ENCODE assay signal across 11 cellular contexts in the genomic region with DNA sequence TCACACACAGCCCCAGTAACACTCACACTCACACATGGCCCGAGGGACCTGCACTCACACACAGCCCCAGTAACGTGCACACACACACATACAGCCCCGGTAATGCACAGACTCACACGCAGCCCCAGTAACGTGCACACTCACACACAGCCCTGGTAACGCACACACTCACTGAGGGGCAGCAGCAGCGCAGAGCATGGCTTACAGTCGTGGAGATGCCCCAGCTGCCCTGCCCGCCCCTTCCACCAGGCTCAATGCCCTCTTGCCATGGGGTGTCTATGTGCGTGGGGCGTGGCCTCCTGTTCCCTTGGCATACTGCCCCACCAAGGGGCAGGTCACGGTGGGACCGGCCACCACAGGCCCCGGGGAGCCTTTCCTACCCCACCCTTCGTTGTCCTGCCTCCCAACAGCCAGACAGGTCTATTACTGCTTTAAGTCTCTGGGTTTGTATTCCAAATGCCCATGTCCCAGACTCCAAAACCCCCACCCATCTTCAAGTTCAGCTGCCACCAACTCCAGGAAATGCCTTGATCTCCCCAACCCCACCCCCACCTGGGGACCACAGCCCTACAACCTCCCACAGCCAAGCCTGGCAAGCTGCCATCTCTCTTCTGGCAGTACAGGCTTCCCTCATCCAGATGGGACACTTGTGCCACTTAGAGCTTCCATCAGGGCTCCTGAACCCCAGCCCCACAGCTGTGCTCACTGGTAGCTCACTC.
DNase-seq lines count a peak whose midpoint lies in the region; ATAC-seq and TF ChIP-seq lines count a peak whose summit lies in the region.
"Had no signal": no experiment of that assay in that cellular context is flagged by ENCODE, and none has a peak within 500 bp of the region (broad histone marks: within the 10 kb centered on the region; RNA-seq: fewer than 3 reads in every experiment).

No MANE protein-coding gene starts in this region.

- H3K27ac Mint-ChIP-seq in central memory CD8-positive, alpha-beta T cell (ENCODE audit: low read depth): peak overlapping the region; percentile 94
- H3K27ac Mint-ChIP-seq in nephron: peak overlapping the region; percentile 81 to 89 (median 85)

- peaks cover 83% of the 10 kb centered on the region for H3K4me1 Mint-ChIP-seq in central memory CD8-positive, alpha-beta T cell
- H3K4me1 Mint-ChIP-seq in nephron: peaks cover 60% of the 10 kb centered on the region

- TF ChIP-seq CTCF in nephron (IDR thresholded peaks at IDR 0.05; ENCODE audit: unreplicated experiment in 3 of 3): no peak

- peaks cover 25% of the 10 kb centered on the region for H3K36me3 Mint-ChIP-seq in central memory CD8-positive, alpha-beta T cell (ENCODE audit: insufficient read depth)
- H3K36me3 Mint-ChIP-seq in nephron (ENCODE audit: low read depth): peaks cover 23% of the 10 kb centered on the region

- peak overlapping the region; percentile 79 for H3K4me3 Mint-ChIP-seq in central memory CD8-positive, alpha-beta T cell
- H3K4me3 Mint-ChIP-seq in nephron: peak overlapping the region; percentile 88 to 93 (median 93)

- H3K27me3 Mint-ChIP-seq in central memory CD8-positive, alpha-beta T cell: no peaks in the 10 kb centered on the region
- peaks cover 24% of the 10 kb centered on the region for H3K27me3 Mint-ChIP-seq in nephron (ENCODE audit: low read depth)

- no peak for ATAC-seq in central memory CD8-positive, alpha-beta T cell (replicated peaks; ENCODE audit: extremely low read depth, poor library complexity, severe bottlenecking)
- no peak for ATAC-seq in HG03521 (IDR thresholded peaks at IDR 0.05; ENCODE audit: unreplicated experiment)
- ATAC-seq: pancreas had no signal

- no peaks in the 10 kb centered on the region for H3K9me3 Mint-ChIP-seq in central memory CD8-positive, alpha-beta T cell
- H3K9me3 Mint-ChIP-seq in nephron: no peaks in the 10 kb centered on the region

- DNase-seq in COLO668 (lab: John Stamatoyannopoulos, UW; ENCODE audit: unreplicated experiment) (peak; percentile 35), NCI-H510A treated with DMSO at 0.1 percent for 48 hours (lab: John Stamatoyannopoulos, UW) (peak; percentile 15), NCI-H146 treated with DMSO at 0.1 percent for 48 hours (lab: John Stamatoyannopoulos, UW; ENCODE audit: unreplicated experiment) (no peak)
- no peak for DNase-seq in central memory CD8-positive, alpha-beta T cell (ENCODE audit: low spot score in 2 of 2)
- no peak for DNase-seq in activated CD4-positive, CD25-positive, alpha-beta regulatory T cell (lab: John Stamatoyannopoulos, UW)
- no peak for DNase-seq in activated CD4-positive, CD25-positive, alpha-beta regulatory T cell treated with anti-CD3 and anti-CD28 coated beads, Interleukin-2, amount 50 U/mL, for 72 hours
- DNase-seq: caudate nucleus, NCI-H146 had no signal

Comparison
In these comparisons a context has a peak if more than half of its experiments do, and no peak if none do; other contexts are left out.
1. DNase-seq: peak in COLO668 (single experiment) and NCI-H510A treated with DMSO at 0.1 percent for 48 hours (single experiment); none in central memory CD8-positive, alpha-beta T cell (0 of 2), activated CD4-positive, CD25-positive, alpha-beta regulatory T cell (0 of 4), activated CD4-positive, CD25-positive, alpha-beta regulatory T cell treated with anti-CD3 and anti-CD28 coated beads, Interleukin-2, amount 50 U/mL, for 72 hours (single experiment) and NCI-H146 treated with DMSO at 0.1 percent for 48 hours (single experiment).